14 cellular contexts compared by ENCODE assay signal in the genomic region with DNA sequence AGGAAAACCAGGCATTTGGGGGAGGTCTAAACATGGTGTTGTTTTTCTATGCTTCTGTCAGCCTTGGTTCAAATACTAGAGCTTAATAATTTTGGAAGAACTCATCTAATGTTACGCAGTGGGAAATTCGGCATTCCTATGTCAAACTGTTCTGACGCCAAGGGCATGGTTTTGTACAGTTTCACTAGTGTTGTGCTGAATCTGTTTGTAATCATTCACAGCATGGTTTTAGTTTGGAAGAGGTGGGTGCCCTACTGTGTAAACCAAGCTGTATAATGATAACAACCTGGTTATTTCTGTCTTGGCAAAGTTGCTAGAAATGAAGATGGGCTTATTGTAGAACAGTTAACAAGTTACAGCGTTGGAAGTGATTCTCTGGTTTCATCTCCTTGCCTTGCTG. TPM values are rescaled to one million over a fixed set of nuclear protein-coding genes. Genes with fewer than 3 reads are reported as not detected.
DNase-seq lines count a peak whose midpoint lies in the region; ATAC-seq, FAIRE-seq and TF ChIP-seq lines count a peak whose summit lies in the region.
"Had no signal": no experiment of that assay in that cellular context is flagged by ENCODE, and none has a peak within 500 bp of the region (broad histone marks: within the 10 kb centered on the region; RNA-seq: fewer than 3 reads in every experiment).

No MANE protein-coding gene starts in this region.

- H3K9me2 ChIP-seq in GM23248 (ENCODE audit: insufficient read depth): no peaks in the 10 kb centered on the region

- in situ Hi-C loops in GM23248 (cut with MboI): no loop called here
- in situ Hi-C loops in mammary epithelial cell (cut with MboI; ENCODE audit: low sequenced_read_pairs in 2 of 2): no loop called here

- WGBS in GM23248 (ENCODE audit: low coverage in 1 of 2, low lambda C conversion rate in 2 of 2, missing lambda C conversion rate in 2 of 2), 2 experiments: 25 to 29% methylated on average over 4 of the region's 4 CpGs
- WGBS in mammary epithelial cell (ENCODE audit: low coverage, missing lambda C conversion rate): 59% methylated on average over 4 of the region's 4 CpGs

- dilution Hi-C loops in mammary epithelial cell (cut with HindIII; ENCODE audit: low sequenced_read_pairs): no loop called here

- no TSS peak for BruUV-seq in mammary epithelial cell (replicated peaks; lab: Mats Ljungman, UMichigan)

- no peak for ATAC-seq in omental fat pad (ENCODE audit: low FRiP score)
- ATAC-seq in GM21717 (IDR thresholded peaks at IDR 0.05; ENCODE audit: unreplicated experiment): no peak
- ATAC-seq in HG03159 (IDR thresholded peaks at IDR 0.05; ENCODE audit: unreplicated experiment): no peak

- H3K79me2 ChIP-seq in ACC112 (ENCODE audit: control insufficient read depth, insufficient read depth, low read length, unreplicated experiment) (peaks cover 91% of the 10 kb centered on the region), GM23248 (ENCODE audit: insufficient read depth) (peaks cover 98% of the 10 kb centered on the region), mammary epithelial cell (ENCODE audit: insufficient read depth, low read length) (peaks cover 98% of the 10 kb centered on the region)

- FAIRE-seq in frontal cortex (lab: Jason Lieb, UNC): no peak

- peaks cover 63% of the 10 kb centered on the region for H3K36me3 ChIP-seq in ACC112 (ENCODE audit: insufficient read depth, low read length)
- H3K36me3 ChIP-seq in GM23248 (ENCODE audit: low read depth): peaks cover 44% of the 10 kb centered on the region
- H3K36me3 ChIP-seq in mammary epithelial cell (ENCODE audit: insufficient read depth, low read length): peaks cover 42% of the 10 kb centered on the region
- H3K36me3 ChIP-seq in muscle layer of duodenum (ENCODE audit: control insufficient read depth in 1 of 2, insufficient read depth in 2 of 2, low read length in 2 of 2): peaks cover 30 to 39% of the 10 kb centered on the region in 2 donors

- H4K20me1 ChIP-seq in GM23248 (ENCODE audit: insufficient read depth) (peaks cover 54% of the 10 kb centered on the region), mammary epithelial cell (ENCODE audit: insufficient read depth, low read length) (peaks cover 54% of the 10 kb centered on the region)

- H3K27ac ChIP-seq in ACC112 (ENCODE audit: low read depth, low read length) (no peak overlapping the region), GM23248 (no peak overlapping the region), mammary epithelial cell (ENCODE audit: insufficient read depth, low read depth, low read length) (no peak overlapping the region), muscle layer of duodenum (ENCODE audit: low read length) (no peak overlapping the region)
- H3K27ac ChIP-seq: skin epidermis had no signal

- H3F3A ChIP-seq in GM23248 (ENCODE audit: insufficient read depth): peaks cover 40% of the 10 kb centered on the region

- CTCF ChIA-PET in mammary epithelial cell (lab: Charles Lee; ENCODE audit: low non-redundant PET): no interaction called here

- TF ChIP-seq CTCF in mammary epithelial cell (conservative IDR thresholded peaks at IDR 0.05 in 1 of 2, IDR thresholded peaks at IDR 0.05 in 1 of 2; ENCODE audit: extremely low read depth in 1 of 2, insufficient read depth in 1 of 2, low read depth in 1 of 2, low read length in 2 of 2) (no peak), omental fat pad (IDR thresholded peaks at IDR 0.05) (no peak)

- H3K4me2 ChIP-seq in GM23248 (ENCODE audit: unreplicated experiment) (peak overlapping the region; percentile 28), mammary epithelial cell (ENCODE audit: insufficient read depth, low read depth, low read length) (peak overlapping the region; percentile 33)

- H3K4me3 ChIP-seq in ACC112 (ENCODE audit: low read depth, low read length) (peak overlapping the region; percentile 54), GM23248 (no peak overlapping the region; the same call in 1 of the 2 replicates), mammary epithelial cell (replicated peaks in 1 of 3; ENCODE audit: insufficient read depth in 1 of 3, low read depth in 2 of 3, low read length in 3 of 3) (no peak overlapping the region), muscle layer of duodenum (ENCODE audit: low read depth in 1 of 2, low read length in 2 of 2) (peak overlapping the region; percentile 31 to 43)
- H3K4me3 ChIP-seq: skin epidermis had no signal

- H3K9ac ChIP-seq in GM23248: no peak overlapping the region
- H3K9ac ChIP-seq in mammary epithelial cell (ENCODE audit: insufficient read depth, low read length): no peak overlapping the region

- H3K9me3 ChIP-seq in GM23248 (ENCODE audit: low read depth): no peaks in the 10 kb centered on the region
- H3K9me3 ChIP-seq in mammary epithelial cell (replicated peaks; ENCODE audit: insufficient read depth, low read length): no peaks in the 10 kb centered on the region
- no peaks in the 10 kb centered on the region for H3K9me3 ChIP-seq in muscle layer of duodenum (ENCODE audit: control insufficient read depth in 1 of 2, low read length in 2 of 2)

- peaks cover 17% of the 10 kb centered on the region for H3K4me1 ChIP-seq in ACC112 (ENCODE audit: control insufficient read depth, insufficient read depth, low read length, unreplicated experiment)
- H3K4me1 ChIP-seq in GM23248 (ENCODE audit: insufficient read depth): peaks cover 21% of the 10 kb centered on the region
- H3K4me1 ChIP-seq in mammary epithelial cell (ENCODE audit: insufficient read depth, low read length): peaks cover 17% of the 10 kb centered on the region
- peaks cover 0 to 29% of the 10 kb centered on the region in 2 donors for H3K4me1 ChIP-seq in muscle layer of duodenum (ENCODE audit: control insufficient read depth in 1 of 2, insufficient read depth in 2 of 2, low read length in 2 of 2)

- H2AFZ ChIP-seq in ACC112 (ENCODE audit: low read length, unreplicated experiment): no peak overlapping the region
- no peak overlapping the region for H2AFZ ChIP-seq in GM23248
- no peak overlapping the region for H2AFZ ChIP-seq in mammary epithelial cell (ENCODE audit: low read depth, low read length)

- intact Hi-C loops in mammary epithelial cell (cut with micrococcal nuclease): no loop called here

- no peaks in the 10 kb centered on the region for H3K27me3 ChIP-seq in ACC112 (ENCODE audit: insufficient read depth, low read length)
- H3K27me3 ChIP-seq in GM23248 (replicated peaks; ENCODE audit: insufficient read depth): no peaks in the 10 kb centered on the region
- H3K27me3 ChIP-seq in mammary epithelial cell (ENCODE audit: insufficient read depth, low read length): no peaks in the 10 kb centered on the region
- H3K27me3 ChIP-seq in muscle layer of duodenum (ENCODE audit: low read depth, low read length): no peaks in the 10 kb centered on the region

- DNase-seq in GM23248: no peak
- no peak for DNase-seq in mammary epithelial cell
- DNase-seq in frontal cortex (ENCODE audit: low spot score in 2 of 2): no peak
- no peak for DNase-seq in omental fat pad (ENCODE audit: low spot score)
- DNase-seq: activated B cell treated with CpG ODN at 0.5 μM for 24 hours, C1 segment of cervical spinal cord, GOT3, NCI-H1417 treated with DMSO at 0.1 percent for 48 hours, SHP77 treated with DMSO at 0.1 percent for 48 hours had no signal

RNA-seq across cellular contexts. Expression of a gene that starts 5.2 kb away (rescaled TPM):
- total RNA-seq in GM23248 (2014; rRNA removed; shearing (Covaris generic)): 206 and 285 TPM in 2 replicates
- polyA plus RNA-seq in GM23248 (2016; fragmentation: Nextera tagmentation; extraction: Ambion mirVana) (129 and 130 TPM in 2 replicates), mammary epithelial cell (66.2 TPM)
- total RNA-seq in mammary epithelial cell (100 to 1,000 TPM; 230 to 247 TPM), frontal cortex (208 TPM), omental fat pad (100 to 1,000 TPM; 322 to 542 (median 395) TPM)
- 111 TPM for polyA minus RNA-seq in mammary epithelial cell

Comparison
In these comparisons a context has a peak if more than half of its experiments do, and no peak if none do; other contexts are left out.
1. H3K4me3 ChIP-seq: peak in ACC112 (single experiment) and muscle layer of duodenum (2 of 2); none in GM23248 (single experiment) and mammary epithelial cell (0 of 3).